Comparison of ENCODE assay signal across 2 cellular contexts in genomic region chr22:20034143-20034542, GRCh38.
A peak's percentile ranks its signal among the peaks of the same experiment; 100 is the strongest.
TF ChIP-seq lines count a peak whose summit lies in the region.

No MANE protein-coding gene starts in this region.

TF ChIP-seq in GM12878, 131 proteins besides CTCF, POLR2A, EP300 and RAD21:
- TF ChIP-seq RUNX3 (IDR thresholded peaks at IDR 0.05; ENCODE audit: low read length): peak; percentile 61
- peak; percentile 56; the same call in 1 of the 2 replicates for TF ChIP-seq PAX5 (IDR thresholded peaks at IDR 0.05; ENCODE audit: borderline replicate concordance, low read depth, low read length)
- no peak for TF ChIP-seq EZH2 (IDR thresholded peaks at IDR 0.05; ENCODE audit: borderline replicate concordance, control insufficient read depth, low read depth, low read length)
- TF ChIP-seq CBX5 (IDR thresholded peaks at IDR 0.05; ENCODE audit: low read depth): peak; percentile 86
- TF ChIP-seq TCF12 (IDR thresholded peaks at IDR 0.05; ENCODE audit: low read depth, low read length): 0 out of 2 replicates have a peak, but pooled peaks have one; percentile 15
- TF ChIP-seq TCF3 (IDR thresholded peaks at IDR 0.05; ENCODE audit: borderline replicate concordance, insufficient read depth, low read depth, low read length): 0 out of 2 replicates have a peak, but pooled peaks have one; percentile 22

TF ChIP-seq in HEK293T, 16 proteins besides CTCF, POLR2A, EP300 and RAD21:
- TF ChIP-seq ELF4 (IDR thresholded peaks at IDR 0.05): no peak
- no peak for TF ChIP-seq FOXK2 (IDR thresholded peaks at IDR 0.05)
- TF ChIP-seq LEF1 (IDR thresholded peaks at IDR 0.05; ENCODE audit: borderline replicate concordance): no peak
- no peak for TF ChIP-seq FOXM1 (IDR thresholded peaks at IDR 0.05; ENCODE audit: borderline replicate concordance)
- TF ChIP-seq HDGF (IDR thresholded peaks at IDR 0.05; ENCODE audit: borderline replicate concordance): no peak
- TF ChIP-seq SUZ12 (IDR thresholded peaks at IDR 0.05): no peak
- no peak for TF ChIP-seq FOXA1 (IDR thresholded peaks at IDR 0.05)
- TF ChIP-seq SP1 (IDR thresholded peaks at IDR 0.05): no peak
- no peak for TF ChIP-seq ARNT (IDR thresholded peaks at IDR 0.05)
- no peak for TF ChIP-seq BHLHE40 (IDR thresholded peaks at IDR 0.05; ENCODE audit: borderline replicate concordance)
- TF ChIP-seq ZNF384 (IDR thresholded peaks at IDR 0.05): no peak
- TF ChIP-seq TARDBP (IDR thresholded peaks at IDR 0.05): no peak
- no peak for TF ChIP-seq CTBP1 (IDR thresholded peaks at IDR 0.05; ENCODE audit: borderline replicate concordance)
- TF ChIP-seq PKNOX1 (IDR thresholded peaks at IDR 0.05): no peak
- no peak for TF ChIP-seq NFRKB (IDR thresholded peaks at IDR 0.05)
- no peak for TF ChIP-seq L3MBTL2 (conservative IDR thresholded peaks at IDR 0.05)
TF ChIP-seq in HEK293T: peak in this region for 0.
